8 cellular contexts compared by ENCODE assay signal in the genomic region with DNA sequence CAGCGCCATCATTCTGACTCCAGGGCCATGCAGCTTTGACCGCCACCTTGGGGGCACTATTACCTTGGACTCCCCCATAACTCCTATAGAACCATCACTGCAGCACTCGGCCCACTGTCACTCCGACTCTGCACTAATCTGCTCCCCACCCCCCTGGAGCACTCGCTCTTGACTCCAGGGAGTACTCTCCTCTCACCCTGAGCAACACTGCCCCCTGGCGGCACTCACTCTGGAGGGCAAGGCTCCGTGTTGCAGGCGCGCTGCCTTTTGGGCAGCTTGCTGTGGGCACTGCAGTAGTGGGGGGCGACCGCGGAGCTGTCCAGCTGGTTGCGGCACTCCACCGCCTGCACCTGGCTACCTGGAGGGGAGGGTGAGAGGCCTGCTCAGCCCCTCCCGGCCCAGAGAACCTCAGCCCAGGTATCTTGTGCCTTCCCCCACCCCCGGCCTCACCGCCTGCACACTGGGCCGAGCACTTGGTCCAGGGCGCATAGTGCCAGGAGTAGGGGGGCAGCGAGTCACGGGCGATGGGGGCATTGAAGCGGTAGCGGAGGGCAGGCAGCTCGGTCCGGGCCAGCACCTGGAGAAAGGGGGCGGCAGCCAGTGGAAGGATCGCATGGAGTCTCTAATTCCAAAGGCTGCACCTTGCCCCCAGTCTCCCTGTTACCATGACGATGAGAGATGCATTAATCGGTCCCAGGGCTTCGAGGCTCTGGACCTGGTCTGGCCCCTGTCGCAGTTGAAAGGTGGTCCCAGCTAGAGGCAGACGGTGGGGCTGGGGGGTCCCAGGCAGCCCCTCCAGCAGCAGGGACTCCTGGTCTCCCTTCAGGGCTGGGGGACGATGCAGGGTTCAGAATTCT. TPM values are rescaled to one million over a fixed set of nuclear protein-coding genes. Genes with fewer than 3 reads are reported as not detected.
DNase-seq lines count a peak whose midpoint lies in the region; ATAC-seq lines count a peak whose summit lies in the region.

No MANE protein-coding gene starts in this region.

- intact Hi-C loops in activated T-helper 1 cell treated with anti-CD3 and anti-CD28 coated beads, Interleukin-12 subunit alpha, Interleukin-12 subunit beta, Interleukin-2, Interleukin-4 antibody, amounts not matched to agents 30 ng/mL and 10 ng/mL and 1 ng/mL, durations not matched to agents 14 hours and 24 hours and 36 hours (cut with micrococcal nuclease) = no loop called here
- intact Hi-C loops in cardiac septum (cut with DNase I) = no loop called here

- no peaks in the 10 kb centered on the region for H3K9me3 Mint-ChIP-seq in activated T-helper 1 cell treated with anti-CD3 and anti-CD28 coated beads, Interleukin-12 subunit alpha, Interleukin-12 subunit beta, Interleukin-2, Interleukin-4 antibody, amounts not matched to agents 30 ng/mL and 10 ng/mL and 1 ng/mL, durations not matched to agents 14 hours and 24 hours and 36 hours

- H3K4me1 Mint-ChIP-seq in activated T-helper 1 cell treated with anti-CD3 and anti-CD28 coated beads, Interleukin-12 subunit alpha, Interleukin-12 subunit beta, Interleukin-2, Interleukin-4 antibody, amounts not matched to agents 30 ng/mL and 10 ng/mL and 1 ng/mL, durations not matched to agents 14 hours and 24 hours and 36 hours (ENCODE audit: low read depth) = no peaks in the 10 kb centered on the region

- H3K4me3 Mint-ChIP-seq in activated T-helper 1 cell treated with anti-CD3 and anti-CD28 coated beads, Interleukin-12 subunit alpha, Interleukin-12 subunit beta, Interleukin-2, Interleukin-4 antibody, amounts not matched to agents 30 ng/mL and 10 ng/mL and 1 ng/mL, durations not matched to agents 14 hours and 24 hours and 36 hours = no peak overlapping the region

- ATAC-seq in HG03039 (IDR thresholded peaks at IDR 0.05; ENCODE audit: unreplicated experiment) = no peak

- no peak overlapping the region for H3K27ac Mint-ChIP-seq in activated T-helper 1 cell treated with anti-CD3 and anti-CD28 coated beads, Interleukin-12 subunit alpha, Interleukin-12 subunit beta, Interleukin-2, Interleukin-4 antibody, amounts not matched to agents 30 ng/mL and 10 ng/mL and 1 ng/mL, durations not matched to agents 14 hours and 24 hours and 36 hours

- H3K36me3 Mint-ChIP-seq in activated T-helper 1 cell treated with anti-CD3 and anti-CD28 coated beads, Interleukin-12 subunit alpha, Interleukin-12 subunit beta, Interleukin-2, Interleukin-4 antibody, amounts not matched to agents 30 ng/mL and 10 ng/mL and 1 ng/mL, durations not matched to agents 14 hours and 24 hours and 36 hours (ENCODE audit: low read depth) = no peaks in the 10 kb centered on the region

- peaks cover 6% of the 10 kb centered on the region for H3K27me3 Mint-ChIP-seq in activated T-helper 1 cell treated with anti-CD3 and anti-CD28 coated beads, Interleukin-12 subunit alpha, Interleukin-12 subunit beta, Interleukin-2, Interleukin-4 antibody, amounts not matched to agents 30 ng/mL and 10 ng/mL and 1 ng/mL, durations not matched to agents 14 hours and 24 hours and 36 hours (ENCODE audit: insufficient read depth)

- DNase-seq in NCI-H2171 treated with DMSO at 0.1 percent for 48 hours (lab: John Stamatoyannopoulos, UW) (peak; percentile 17), NCI-H2171 (lab: John Stamatoyannopoulos, UW) (no peak), NCI-H69 (lab: John Stamatoyannopoulos, UW) (peak; percentile 69), cardiac septum (ENCODE audit: low spot score) (peak; percentile 89), ureter (ENCODE audit: low spot score) (no peak)
- DNase-seq in activated T-helper 1 cell treated with anti-CD3 and anti-CD28 coated beads, Interleukin-12 subunit alpha, Interleukin-12 subunit beta, Interleukin-2, Interleukin-4 antibody, amounts not matched to agents 30 ng/mL and 10 ng/mL and 1 ng/mL, durations not matched to agents 14 hours and 24 hours and 36 hours (ENCODE audit: low spot score) = peak; percentile 49
- peak; percentile 47 for DNase-seq in stimulated activated CD8-positive, alpha-beta memory T cell treated with anti-CD3 and anti-CD28 coated beads, Interleukin-15, amount 100 ng/mL, for 1 hour (ENCODE audit: low read depth)

RNA-seq across cellular contexts. Expression of gene MYO1F, which starts 8.9 kb away (rescaled TPM):
- total RNA-seq in activated T-helper 1 cell treated with anti-CD3 and anti-CD28 coated beads, Interleukin-12 subunit alpha, Interleukin-12 subunit beta, Interleukin-2, Interleukin-4 antibody, amounts not matched to agents 30 ng/mL and 10 ng/mL and 1 ng/mL, durations not matched to agents 14 hours and 24 hours and 36 hours = 45.6 and 50.9 TPM in 2 replicates
- total RNA-seq in cardiac septum (9.0 TPM), ureter (20.6 TPM)

RNA-seq across cellular contexts. Expression of gene ADAMTS10, which starts 24.4 kb away (rescaled TPM):
- total RNA-seq in activated T-helper 1 cell treated with anti-CD3 and anti-CD28 coated beads, Interleukin-12 subunit alpha, Interleukin-12 subunit beta, Interleukin-2, Interleukin-4 antibody, amounts not matched to agents 30 ng/mL and 10 ng/mL and 1 ng/mL, durations not matched to agents 14 hours and 24 hours and 36 hours = 3.2 and 3.3 TPM in 2 replicates
- total RNA-seq in cardiac septum (15.0 TPM), ureter (19.0 TPM)

RNA-seq across cellular contexts. Expression of gene NFILZ, which starts 44.3 kb away (rescaled TPM):
- total RNA-seq in activated T-helper 1 cell treated with anti-CD3 and anti-CD28 coated beads, Interleukin-12 subunit alpha, Interleukin-12 subunit beta, Interleukin-2, Interleukin-4 antibody, amounts not matched to agents 30 ng/mL and 10 ng/mL and 1 ng/mL, durations not matched to agents 14 hours and 24 hours and 36 hours = not detected in 2 replicates
- total RNA-seq in cardiac septum (not detected), ureter (not detected)

Comparison
In these comparisons a context has a peak if more than half of its experiments do, and no peak if none do; other contexts are left out.
1. DNase-seq: peak in NCI-H2171 treated with DMSO at 0.1 percent for 48 hours (single experiment), NCI-H69 (single experiment), activated T-helper 1 cell treated with anti-CD3 and anti-CD28 coated beads, Interleukin-12 subunit alpha, Interleukin-12 subunit beta, Interleukin-2, Interleukin-4 antibody, amounts not matched to agents 30 ng/mL and 10 ng/mL and 1 ng/mL, durations not matched to agents 14 hours and 24 hours and 36 hours (single experiment), cardiac septum (single experiment) and stimulated activated CD8-positive, alpha-beta memory T cell treated with anti-CD3 and anti-CD28 coated beads, Interleukin-15, amount 100 ng/mL, for 1 hour (single experiment); none in NCI-H2171 (single experiment) and ureter (single experiment).